1 cellular context compared by ENCODE assay signal in the genomic region with DNA sequence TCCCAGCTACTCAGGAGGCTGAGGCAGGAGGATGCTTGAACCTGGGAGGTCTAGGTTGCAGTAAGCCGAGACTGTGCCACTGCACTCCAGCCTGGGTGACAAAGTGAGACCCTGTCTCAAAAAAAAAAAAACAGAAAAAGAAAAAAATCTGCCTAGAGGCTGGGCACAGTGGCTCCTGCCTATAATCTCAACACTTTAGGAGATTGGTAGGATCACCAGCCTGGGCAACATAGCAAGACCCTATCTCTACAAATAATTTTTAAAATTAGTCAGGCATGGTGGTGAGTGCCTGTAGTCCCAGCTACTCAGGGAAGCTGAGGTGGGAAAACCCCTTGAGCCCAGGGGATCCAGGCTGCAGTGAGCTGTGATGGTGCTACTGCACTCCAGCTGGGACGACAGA.
A peak's percentile ranks its signal among the peaks of the same experiment; 100 is the strongest.
TF ChIP-seq lines count a peak whose summit lies in the region.

No MANE protein-coding gene starts in this region.

TF ChIP-seq in HepG2, 621 proteins besides CTCF, POLR2A, EP300 and RAD21:
- TF ChIP-seq ZNF503 (CRISPR knock-in tag; IDR thresholded peaks at IDR 0.05) (no peak), MTA1 (CRISPR knock-in tag; IDR thresholded peaks at IDR 0.05; ENCODE audit: borderline replicate concordance) (0 out of 2 replicates have a peak, but pooled peaks have one; percentile 6), ZMAT3 (CRISPR knock-in tag; conservative IDR thresholded peaks at IDR 0.05) (0 out of 2 replicates have a peak, but pooled peaks have one; percentile 7), ZNF121 (CRISPR knock-in tag; IDR thresholded peaks at IDR 0.05) (peak; percentile 87), ZFP82 (CRISPR knock-in tag; IDR thresholded peaks at IDR 0.05; ENCODE audit: borderline replicate concordance) (no peak), AKAP8 (CRISPR knock-in tag; IDR thresholded peaks at IDR 0.05) (no peak; the same call in 1 of the 2 replicates), ZEB1 (IDR thresholded peaks at IDR 0.05; ENCODE audit: insufficient replicate concordance, low read depth) (no peak), ZNF674 (CRISPR knock-in tag; IDR thresholded peaks at IDR 0.05; ENCODE audit: low read depth) (no peak), TFDP2 (CRISPR knock-in tag; IDR thresholded peaks at IDR 0.05) (no peak)
- TF ChIP-seq, protein P1, sequence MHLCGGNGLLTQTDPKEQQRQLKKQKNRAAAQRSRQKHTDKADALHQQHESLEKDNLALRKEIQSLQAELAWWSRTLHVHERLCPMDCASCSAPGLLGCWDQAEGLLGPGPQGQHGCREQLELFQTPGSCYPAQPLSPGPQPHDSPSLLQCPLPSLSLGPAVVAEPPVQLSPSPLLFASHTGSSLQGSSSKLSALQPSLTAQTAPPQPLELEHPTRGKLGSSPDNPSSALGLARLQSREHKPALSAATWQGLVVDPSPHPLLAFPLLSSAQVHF (CRISPR knock-in tag; IDR thresholded peaks at IDR 0.05), result no peak
